In genomic region chr12:25102402-25102801, GRCh38 we compare ENCODE assay signal across 21 cellular contexts.
DNase-seq lines count a peak whose midpoint lies in the region; FAIRE-seq and TF ChIP-seq lines count a peak whose summit lies in the region.
"Had no signal": no experiment of that assay in that cellular context is flagged by ENCODE, and none has a peak within 500 bp of the region (broad histone marks: within the 10 kb centered on the region; RNA-seq: fewer than 3 reads in every experiment).

No MANE protein-coding gene starts in this region.

- no peak overlapping the region for H4K5ac ChIP-seq in H1 (ENCODE audit: insufficient read length, low read depth, low read length)
- no peak overlapping the region for H4K5ac ChIP-seq in mesendoderm (ENCODE audit: low read length)

- intact Hi-C loops in Caco-2 (cut with micrococcal nuclease; ENCODE audit: unreplicated experiment): no loop called here

- no peaks in the 10 kb centered on the region for H3K9me3 Mint-ChIP-seq in Caco-2 (ENCODE audit: unreplicated experiment)

- H3K79me2 ChIP-seq in H1 (ENCODE audit: control insufficient read depth in 1 of 2, insufficient read depth in 2 of 2, low read length in 2 of 2) (no peaks in the 10 kb centered on the region), mesendoderm (ENCODE audit: control insufficient read depth, insufficient read depth, low read length) (no peaks in the 10 kb centered on the region), smooth muscle cell (ENCODE audit: low read depth) (no peaks in the 10 kb centered on the region)

- BruUV-seq in Caco-2 (replicated peaks; lab: Mats Ljungman, UMichigan): no TSS peak

- H3K27me3 ChIP-seq in Caco-2 (replicated peaks; ENCODE audit: control insufficient read depth, insufficient read depth, low read length) (no peaks in the 10 kb centered on the region), H1 (replicated peaks in 1 of 4; ENCODE audit: control insufficient read depth in 3 of 4, extremely low read depth in 1 of 4, insufficient read depth in 3 of 4, low read length in 3 of 4) (no peaks in the 10 kb centered on the region), mesendoderm (ENCODE audit: insufficient read depth, low read length, poor library complexity) (no peaks in the 10 kb centered on the region), smooth muscle cell (ENCODE audit: low read depth) (no peaks in the 10 kb centered on the region)
- H3K27me3 ChIP-seq: SJSA1 had no signal

- TF ChIP-seq RAD21 in H1 (IDR thresholded peaks at IDR 0.05 in 1 of 2, conservative IDR thresholded peaks at IDR 0.05 in 1 of 2; ENCODE audit: low read depth in 2 of 2, low read length in 2 of 2): no peak

- no peak overlapping the region for H3K4me3 Mint-ChIP-seq in Caco-2 (ENCODE audit: unreplicated experiment)
- H3K4me3 Mint-ChIP-seq: CD4-positive, CD25-positive, alpha-beta regulatory T cell had no signal

- no peak overlapping the region for H3K27ac ChIP-seq in HEK293 (ENCODE audit: extremely low read depth, low read depth, low read length)
- H3K27ac ChIP-seq in H1 (ENCODE audit: low read depth, low read length): no peak overlapping the region
- H3K27ac ChIP-seq in mesendoderm (ENCODE audit: low read depth, low read length): no peak overlapping the region
- H3K27ac ChIP-seq in smooth muscle cell (ENCODE audit: low read depth): no peak overlapping the region
- H3K27ac ChIP-seq: KMS-11, PC-9, SJSA1 had no signal

- H3K27ac Mint-ChIP-seq in Caco-2 (ENCODE audit: unreplicated experiment): peak overlapping the region; percentile 31

- no peak overlapping the region for H3K14ac ChIP-seq in H1 (ENCODE audit: insufficient read length)

- H3K56ac ChIP-seq in H1 (replicated peaks; ENCODE audit: insufficient read length, low read depth, low read length) (no peak overlapping the region), mesendoderm (ENCODE audit: low read length) (no peak overlapping the region)

- no peak overlapping the region for H3K4me2 ChIP-seq in H1 (ENCODE audit: insufficient read depth in 1 of 2, low read depth in 2 of 2, low read length in 2 of 2)
- H3K4me2 ChIP-seq in mesendoderm (ENCODE audit: low read length): no peak overlapping the region
- no peak overlapping the region for H3K4me2 ChIP-seq in smooth muscle cell
- H3K4me2 ChIP-seq: KMS-11, PC-9 had no signal

- 0 out of 2 replicates have a peak, but pooled peaks cover 4% of the 10 kb centered on the region for H3K23me2 ChIP-seq in H1 (ENCODE audit: low read depth, low read length)

- no peak for TF ChIP-seq POLR2A in H1 (IDR thresholded peaks at IDR 0.05; ENCODE audit: control extremely low read depth in 1 of 2, low read depth in 2 of 2, low read length in 2 of 2)

- peak overlapping the region; percentile 47 for H2AFZ ChIP-seq in H1 (ENCODE audit: low read length)
- no peak overlapping the region for H2AFZ ChIP-seq in smooth muscle cell (ENCODE audit: low read depth)
- H2AFZ ChIP-seq: PC-9 had no signal

- DNase-seq in Caco-2: no peak
- no peak for DNase-seq in H1 (ENCODE audit: low read depth in 1 of 2, low spot score in 2 of 2)
- DNase-seq in mesendoderm: peak; percentile 71
- no peak for DNase-seq in epidermal melanocyte (ENCODE audit: insufficient read length, low spot score)
- no peak for DNase-seq in SKM-1 treated with dmso at 0.1 percent for 144 hours (lab: John Stamatoyannopoulos, UW; ENCODE audit: unreplicated experiment)
- no peak for DNase-seq in smooth muscle cell (lab: John Stamatoyannopoulos, UW; ENCODE audit: unreplicated experiment)
- DNase-seq in ureter (ENCODE audit: low spot score): no peak
- DNase-seq: AML-193; CD4-positive, CD25-positive, alpha-beta regulatory T cell; DND-41; NCI-H1048; NCI-H1436 treated with DMSO at 0.1 percent for 48 hours; NCI-H2029 treated with DMSO at 0.1 percent for 48 hours; NCI-H510A treated with DMSO at 0.1 percent for 48 hours; PC-9 had no signal

- H3K18ac ChIP-seq in H1 (ENCODE audit: extremely low read depth, low read length): no peak overlapping the region
- H3K18ac ChIP-seq in mesendoderm (ENCODE audit: low read length): no peak overlapping the region

- no peak overlapping the region for H4K91ac ChIP-seq in H1 (replicated peaks; ENCODE audit: insufficient read length, low read length)

- no peaks in the 10 kb centered on the region for H3K9me3 ChIP-seq in Caco-2
- no peaks in the 10 kb centered on the region for H3K9me3 ChIP-seq in HEK293 (ENCODE audit: control insufficient read depth, insufficient read depth, low read depth, low read length)
- no peaks in the 10 kb centered on the region for H3K9me3 ChIP-seq in H1 (ENCODE audit: insufficient read depth in 2 of 2, low read depth in 1 of 2, low read length in 1 of 2)
- no peaks in the 10 kb centered on the region for H3K9me3 ChIP-seq in smooth muscle cell (replicated peaks; ENCODE audit: low read depth)
- H3K9me3 ChIP-seq: SJSA1 had no signal

- peak; percentile 36 for FAIRE-seq in H1 (lab: Jason Lieb, UNC)
- FAIRE-seq: D721Med, G401.6, HepG2 had no signal

- H2BK120ac ChIP-seq in H1 (replicated peaks; ENCODE audit: low read depth, low read length): no peak overlapping the region
- no peak overlapping the region for H2BK120ac ChIP-seq in mesendoderm (ENCODE audit: low read depth, low read length)

- H2BK15ac ChIP-seq in H1 (ENCODE audit: low read length) (no peak overlapping the region), mesendoderm (replicated peaks; ENCODE audit: low read depth) (no peak overlapping the region)

- H4K20me1 ChIP-seq in H1 (replicated peaks in 1 of 2; ENCODE audit: control insufficient read depth in 1 of 2, insufficient read depth in 2 of 2, low read length in 2 of 2) (no peaks in the 10 kb centered on the region), smooth muscle cell (ENCODE audit: low read depth) (no peaks in the 10 kb centered on the region)

- H3K4me1 ChIP-seq in Caco-2 (no peaks in the 10 kb centered on the region), HEK293 (ENCODE audit: control insufficient read depth, insufficient read depth, low read length) (no peaks in the 10 kb centered on the region), H1 (replicated peaks in 1 of 4; ENCODE audit: control insufficient read depth in 3 of 4, insufficient read depth in 4 of 4, low read length in 3 of 4) (no peaks in the 10 kb centered on the region; a peak in 1 of 7 replicates), mesendoderm (ENCODE audit: control insufficient read depth, low read depth, low read length) (no peaks in the 10 kb centered on the region), smooth muscle cell (ENCODE audit: low read depth) (no peaks in the 10 kb centered on the region)
- H3K4me1 ChIP-seq: SJSA1 had no signal

- WGBS in H1 (ENCODE audit: extremely low coverage in 1 of 2, insufficient coverage in 1 of 2, insufficient read length in 1 of 2, insufficient replicate concordance in 2 of 2, low coverage in 1 of 2, low lambda C conversion rate in 2 of 2, missing lambda C conversion rate in 1 of 2), 2 experiments: 79% methylated on average over 4 of the region's 4 CpGs; no CpG with 5 or more reads in 1 of the 2 experiments
- WGBS in mesendoderm (ENCODE audit: extremely low coverage, insufficient coverage, low lambda C conversion rate): no CpG with 5 or more reads among the region's 4 CpGs
- WGBS in smooth muscle cell (ENCODE audit: low lambda C conversion rate): 69% methylated on average over 4 of the region's 4 CpGs

- H2AK5ac ChIP-seq in H1 (ENCODE audit: low read depth, low read length) (no peak overlapping the region), mesendoderm (ENCODE audit: low read length) (no peak overlapping the region)

- CTCF ChIA-PET in Caco-2 (lab: Charles Lee) (no interaction called here), HEK293 (lab: Yijun Ruan, JAX) (no interaction called here), H1 (lab: Charles Lee; ENCODE audit: partially characterized antibody) (interaction anchor here (1.2 kb wide), 1 partner anchor 111 kb away, joined by 4 read pairs; no protein-coding TSS in a partner anchor)

- TF ChIP-seq EP300 in H1 (IDR thresholded peaks at IDR 0.05; ENCODE audit: borderline replicate concordance in 1 of 2, low read depth in 2 of 2, low read length in 2 of 2): no peak

- no peaks in the 10 kb centered on the region for H3K79me1 ChIP-seq in H1 (ENCODE audit: low read depth, low read length)
- H3K79me1 ChIP-seq in mesendoderm (ENCODE audit: low read length): no peaks in the 10 kb centered on the region

- H3K23ac ChIP-seq in H1 (ENCODE audit: insufficient read length) (no peak overlapping the region), mesendoderm (ENCODE audit: low read length) (no peak overlapping the region)

- H3F3A ChIP-seq in smooth muscle cell (ENCODE audit: low read depth): no peaks in the 10 kb centered on the region

- no peak overlapping the region for H2BK5ac ChIP-seq in H1 (ENCODE audit: low read depth, low read length)
- H2BK5ac ChIP-seq in mesendoderm (ENCODE audit: low read length): no peak overlapping the region

- no peak overlapping the region for H3K9ac ChIP-seq in H1 (replicated peaks in 1 of 4; ENCODE audit: extremely low read depth in 1 of 4, low read depth in 3 of 4, low read length in 3 of 4)
- H3K9ac ChIP-seq in mesendoderm (ENCODE audit: low read length): no peak overlapping the region
- no peak overlapping the region for H3K9ac ChIP-seq in smooth muscle cell (ENCODE audit: low read depth)
- H3K9ac ChIP-seq: KMS-11 had no signal

- H4K8ac ChIP-seq in H1 (ENCODE audit: extremely low read depth, insufficient read depth, low read length) (no peak overlapping the region), mesendoderm (ENCODE audit: low read depth, low read length) (no peak overlapping the region)

- H3K4ac ChIP-seq in H1 (replicated peaks; ENCODE audit: insufficient read length, low read depth, low read length) (no peak overlapping the region), mesendoderm (ENCODE audit: low read depth, low read length) (peak overlapping the region; percentile 36)

- no peaks in the 10 kb centered on the region for H3K27me3 Mint-ChIP-seq in Caco-2 (ENCODE audit: insufficient read depth, unreplicated experiment)
- H3K27me3 Mint-ChIP-seq: CD4-positive, CD25-positive, alpha-beta regulatory T cell had no signal

- POLR2A ChIA-PET in Caco-2 (lab: Charles Lee) (no interaction called here), HEK293 (lab: Yijun Ruan, JAX) (no interaction called here), H1 (lab: Charles Lee; ENCODE audit: partially characterized antibody) (interaction anchor here (0.7 kb wide), 1 partner anchor 10 kb away, joined by 3 read pairs; no protein-coding TSS in a partner anchor)

- H2BK20ac ChIP-seq in H1 (ENCODE audit: low read length): no peak overlapping the region

- no peak overlapping the region for H2BK12ac ChIP-seq in H1 (ENCODE audit: low read depth, low read length)

- H3K36me3 ChIP-seq in Caco-2 (ENCODE audit: control insufficient read depth, insufficient read depth, low read length) (no peaks in the 10 kb centered on the region), HEK293 (ENCODE audit: control insufficient read depth in 2 of 2, insufficient read depth in 1 of 2, low read length in 2 of 2) (no peaks in the 10 kb centered on the region), H1 (ENCODE audit: control insufficient read depth in 2 of 4, insufficient read depth in 4 of 4, low read length in 3 of 4) (no peaks in the 10 kb centered on the region), mesendoderm (ENCODE audit: control insufficient read depth, insufficient read depth, low read length) (no peaks in the 10 kb centered on the region), smooth muscle cell (ENCODE audit: low read depth) (no peaks in the 10 kb centered on the region)
- H3K36me3 ChIP-seq: SJSA1 had no signal

- peaks cover 5% of the 10 kb centered on the region for H3K4me1 Mint-ChIP-seq in Caco-2 (ENCODE audit: low read depth, unreplicated experiment)

- H3K4me3 ChIP-seq in Caco-2 (ENCODE audit: low read depth, low read length): no peak overlapping the region
- H3K4me3 ChIP-seq in HEK293 (ENCODE audit: low read depth, low read length): no peak overlapping the region
- no peak overlapping the region for H3K4me3 ChIP-seq in H1 (ENCODE audit: extremely low read depth in 1 of 4, insufficient read depth in 2 of 4, low read depth in 3 of 4, low read length in 4 of 4)
- no peak overlapping the region for H3K4me3 ChIP-seq in mesendoderm (ENCODE audit: low read length)
- no peak overlapping the region for H3K4me3 ChIP-seq in smooth muscle cell
- H3K4me3 ChIP-seq: PC-9, SJSA1 had no signal

- no peaks in the 10 kb centered on the region for H3K36me3 Mint-ChIP-seq in Caco-2 (ENCODE audit: insufficient read depth, unreplicated experiment)

- TF ChIP-seq CTCF in Caco-2 (IDR thresholded peaks at IDR 0.05; ENCODE audit: insufficient read depth in 1 of 2, low read depth in 1 of 2, low read length in 1 of 2, severe bottlenecking in 1 of 2, unreplicated experiment in 1 of 2) (no peak), HEK293 (tag by site-specific recombination; IDR thresholded peaks at IDR 0.05) (no peak), H1 (IDR thresholded peaks at IDR 0.05; ENCODE audit: control extremely low read depth in 1 of 3, insufficient read depth in 1 of 3, low read depth in 1 of 3, low read length in 3 of 3) (no peak), smooth muscle cell (IDR thresholded peaks at IDR 0.05; ENCODE audit: borderline replicate concordance, insufficient read depth, poor library complexity, severe bottlenecking) (no peak)
